28 cellular contexts compared by ENCODE assay signal in the genomic region with DNA sequence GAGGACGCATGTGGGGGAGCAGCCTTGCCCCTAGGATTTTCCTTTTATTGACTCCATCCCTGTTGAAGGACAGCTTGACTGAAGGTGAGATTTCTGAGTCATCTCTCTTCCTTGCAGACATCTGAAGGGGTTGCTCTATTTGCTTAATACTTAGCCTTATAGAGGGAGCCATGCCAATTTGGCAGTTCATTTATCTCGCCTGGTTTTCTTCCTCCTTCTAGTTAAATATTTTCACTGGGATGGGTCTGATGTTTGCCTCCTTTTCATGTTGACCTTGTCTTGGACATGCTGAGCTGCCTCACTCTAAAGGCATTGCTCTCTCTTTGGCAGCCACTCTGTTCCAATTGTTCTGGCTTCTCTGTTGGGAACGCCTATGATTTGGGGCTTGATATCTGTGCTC.
"Had no signal": no experiment of that assay in that cellular context is flagged by ENCODE, and none has a peak within 500 bp of the region (broad histone marks: within the 10 kb centered on the region; RNA-seq: fewer than 3 reads in every experiment).

No MANE protein-coding gene starts in this region.

- H3K9ac ChIP-seq: parathyroid adenoma had no signal

- H3K27me3 ChIP-seq: colonic mucosa, right atrium auricular region, testis, upper lobe of left lung had no signal

- H3K4me1 ChIP-seq: colonic mucosa, parathyroid adenoma, right atrium auricular region, spleen, tibial artery, upper lobe of left lung had no signal

- H3K27me3 Mint-ChIP-seq: stimulated activated memory B cell treated with anti-CD40 and anti-IgM and Interleukin-4, amounts not matched to agents 10 μg/mL and 1 μg/mL and 100 μg/mL, for 72 hours had no signal

- H3K79me2 ChIP-seq: parathyroid adenoma had no signal

- H3K36me3 Mint-ChIP-seq: memory B cell; naive B cell; natural killer cell treated with Interleukin-12 subunit alpha and Interleukin-12 subunit beta and Interleukin-15 and Interleukin-18, amount 100 ng/mL, for 72 hours; stimulated activated memory B cell treated with anti-CD40 and anti-IgM and Interleukin-4, amounts not matched to agents 10 μg/mL and 1 μg/mL and 100 μg/mL, for 72 hours had no signal

- DNase-seq: colonic mucosa; effector CD8-positive, alpha-beta T cell; endodermal cell; foreskin melanocyte; hypothalamus; naive B cell; spleen; stimulated activated CD4-positive, alpha-beta T cell treated with anti-CD3 and anti-CD28 coated beads, Interleukin-4, amount 100 ng/mL, for 4 hours; stimulated activated naive CD8-positive, alpha-beta T cell treated with anti-CD3 and anti-CD28 coated beads, Interleukin-15, Interleukin-2, amounts not matched to agents 100 U/mL and 50 U/mL, for 24 hours; substantia nigra; testis; tibial artery; upper lobe of left lung had no signal

- H3K27ac Mint-ChIP-seq: dendritic cell treated with granulocyte-macrophage colony-stimulating factor and Interleukin-4, amounts not matched to agents 40 ng/mL and 50 ng/mL, for 4 days; endodermal cell; memory B cell; naive B cell; natural killer cell treated with Interleukin-12 subunit alpha and Interleukin-12 subunit beta and Interleukin-15 and Interleukin-18, amount 100 ng/mL, for 72 hours; progenitor cell of endocrine pancreas; stimulated activated memory B cell treated with anti-CD40 and anti-IgM and Interleukin-4, amounts not matched to agents 10 μg/mL and 1 μg/mL and 100 μg/mL, for 72 hours had no signal

- H3K27ac ChIP-seq: colonic mucosa, epithelial cell of prostate, neutrophil, parathyroid adenoma, right atrium auricular region, skin epidermis, spleen, testis, tibial artery, upper lobe of left lung had no signal

- ATAC-seq: esophagus mucosa; natural killer cell treated with Interleukin-12 subunit alpha and Interleukin-12 subunit beta and Interleukin-15 and Interleukin-18, amount 100 ng/mL, for 72 hours; stimulated activated naive CD8-positive, alpha-beta T cell treated with anti-CD3 and anti-CD28 coated beads, Interleukin-15, Interleukin-2, amounts not matched to agents 100 U/mL and 50 U/mL, for 24 hours had no signal

- H3K4me3 ChIP-seq: colonic mucosa, lung, right atrium auricular region, skin epidermis, spleen, testis, tibial artery, upper lobe of left lung had no signal

- H3K9me3 ChIP-seq: colonic mucosa, neutrophil, right atrium auricular region, testis, tibial artery had no signal

- H3K9me3 Mint-ChIP-seq: dendritic cell treated with granulocyte-macrophage colony-stimulating factor and Interleukin-4, amounts not matched to agents 40 ng/mL and 50 ng/mL, for 4 days; endodermal cell; natural killer cell treated with Interleukin-12 subunit alpha and Interleukin-12 subunit beta and Interleukin-15 and Interleukin-18, amount 100 ng/mL, for 72 hours; neural crest cell had no signal

- H2AFZ ChIP-seq: parathyroid adenoma had no signal

- H3K4me1 Mint-ChIP-seq: endodermal cell; memory B cell; naive B cell; stimulated activated memory B cell treated with anti-CD40 and anti-IgM and Interleukin-4, amounts not matched to agents 10 μg/mL and 1 μg/mL and 100 μg/mL, for 72 hours had no signal

- H3K36me3 ChIP-seq: colonic mucosa, neutrophil, right atrium auricular region, spleen, tibial artery, upper lobe of left lung had no signal

- FAIRE-seq: keratinocyte, urothelium cell line had no signal

- H3K4me3 Mint-ChIP-seq: dendritic cell treated with granulocyte-macrophage colony-stimulating factor and Interleukin-4, amounts not matched to agents 40 ng/mL and 50 ng/mL, for 4 days; endodermal cell; memory B cell; naive B cell; natural killer cell treated with Interleukin-12 subunit alpha and Interleukin-12 subunit beta and Interleukin-15 and Interleukin-18, amount 100 ng/mL, for 72 hours; neural crest cell; stimulated activated memory B cell treated with anti-CD40 and anti-IgM and Interleukin-4, amounts not matched to agents 10 μg/mL and 1 μg/mL and 100 μg/mL, for 72 hours had no signal
